19 cellular contexts compared by ENCODE assay signal in genomic region chr11:67431346-67432249, GRCh38. TPM values are rescaled to one million over a fixed set of nuclear protein-coding genes. Genes with fewer than 3 reads are reported as not detected.
DNase-seq lines count a peak whose midpoint lies in the region; ATAC-seq and TF ChIP-seq lines count a peak whose summit lies in the region.
"Had no signal": no experiment of that assay in that cellular context is flagged by ENCODE, and none has a peak within 500 bp of the region (broad histone marks: within the 10 kb centered on the region; RNA-seq: fewer than 3 reads in every experiment).

No MANE protein-coding gene starts in this region.

- peaks cover 72% of the 10 kb centered on the region for H3K4me1 Mint-ChIP-seq in stimulated activated naive CD8-positive, alpha-beta T cell treated with anti-CD3 and anti-CD28 coated beads, Interleukin-15, Interleukin-2, amounts not matched to agents 100 ng/mL and 50 ng/mL, for 24 hours (ENCODE audit: low read depth)
- H3K4me1 Mint-ChIP-seq in activated CD4-positive, alpha-beta memory T cell treated with anti-CD3 and anti-CD28 coated beads, Interleukin-2, amount 10 ng/mL, durations not matched to agents 7 days and 5 days, result peaks cover 74% of the 10 kb centered on the region
- H3K4me1 Mint-ChIP-seq in endothelial cell (ENCODE audit: unreplicated experiment) (peaks cover 5% of the 10 kb centered on the region), type B pancreatic cell (ENCODE audit: unreplicated experiment) (peaks cover 8% of the 10 kb centered on the region)

- POLR2A ChIA-PET in activated CD4-positive, alpha-beta memory T cell treated with anti-CD3 and anti-CD28 coated beads, Interleukin-2, amount 10 ng/mL, durations not matched to agents 7 days and 5 days (lab: Charles Lee), result interaction anchor here (0.7 to 15.2 kb wide), 12 partner anchors 8 to 79 kb away, joined by 3 to 361 read pairs (median 4); partner anchors contain the start of genes PPP1CA, RAD9A and TBC1D10C

- H3K27me3 Mint-ChIP-seq in stimulated activated naive CD8-positive, alpha-beta T cell treated with anti-CD3 and anti-CD28 coated beads, Interleukin-15, Interleukin-2, amounts not matched to agents 100 ng/mL and 50 ng/mL, for 24 hours, result no peaks in the 10 kb centered on the region
- no peaks in the 10 kb centered on the region for H3K27me3 Mint-ChIP-seq in activated CD4-positive, alpha-beta memory T cell treated with anti-CD3 and anti-CD28 coated beads, Interleukin-2, amount 10 ng/mL, durations not matched to agents 7 days and 5 days
- H3K27me3 Mint-ChIP-seq in endothelial cell (ENCODE audit: unreplicated experiment), result peaks cover 13% of the 10 kb centered on the region
- H3K27me3 Mint-ChIP-seq in type B pancreatic cell, result no peaks in the 10 kb centered on the region

- H3K9me3 Mint-ChIP-seq in stimulated activated naive CD8-positive, alpha-beta T cell treated with anti-CD3 and anti-CD28 coated beads, Interleukin-15, Interleukin-2, amounts not matched to agents 100 ng/mL and 50 ng/mL, for 24 hours, result no peaks in the 10 kb centered on the region
- no peaks in the 10 kb centered on the region for H3K9me3 Mint-ChIP-seq in activated CD4-positive, alpha-beta memory T cell treated with anti-CD3 and anti-CD28 coated beads, Interleukin-2, amount 10 ng/mL, durations not matched to agents 7 days and 5 days
- H3K9me3 Mint-ChIP-seq in endothelial cell (ENCODE audit: unreplicated experiment), result no peaks in the 10 kb centered on the region
- H3K9me3 Mint-ChIP-seq in type B pancreatic cell, result no peaks in the 10 kb centered on the region

- peak overlapping the region; percentile 32 for H3K4me3 Mint-ChIP-seq in stimulated activated naive CD8-positive, alpha-beta T cell treated with anti-CD3 and anti-CD28 coated beads, Interleukin-15, Interleukin-2, amounts not matched to agents 100 ng/mL and 50 ng/mL, for 24 hours
- H3K4me3 Mint-ChIP-seq in activated CD4-positive, alpha-beta memory T cell treated with anti-CD3 and anti-CD28 coated beads, Interleukin-2, amount 10 ng/mL, durations not matched to agents 7 days and 5 days, result no peak overlapping the region
- H3K4me3 Mint-ChIP-seq in endothelial cell (ENCODE audit: unreplicated experiment) (peak overlapping the region; percentile 51), type B pancreatic cell (peak overlapping the region; percentile 45)

- no peak for DNase-seq in stimulated activated naive CD8-positive, alpha-beta T cell treated with anti-CD3 and anti-CD28 coated beads, Interleukin-15, Interleukin-2, amounts not matched to agents 100 U/mL and 50 U/mL, for 24 hours
- DNase-seq in activated CD4-positive, alpha-beta memory T cell treated with anti-CD3 and anti-CD28 coated beads, Interleukin-2, amount 10 ng/mL, durations not matched to agents 7 days and 5 days, result no peak
- DNase-seq in endothelial cell (ENCODE audit: low spot score) (no peak), type B pancreatic cell (ENCODE audit: extremely low spot score, unreplicated experiment) (no peak), cerebellar cortex (ENCODE audit: low spot score) (no peak)
- DNase-seq: activated effector memory CD4-positive, alpha-beta T cell treated with anti-CD3 and anti-CD28 coated beads, Interleukin-2, amount 50 U/mL, for 16 hours; head of caudate nucleus; islet precursor cell; MG63; NCI-H1694 treated with DMSO at 0.1 percent for 48 hours; NCI-H345; T-helper 9 cell; testis had no signal

- CTCF ChIA-PET in activated CD4-positive, alpha-beta memory T cell treated with anti-CD3 and anti-CD28 coated beads, Interleukin-2, amount 10 ng/mL, durations not matched to agents 7 days and 5 days (lab: Charles Lee), result no interaction called here

- peaks cover 26% of the 10 kb centered on the region for H3K36me3 Mint-ChIP-seq in stimulated activated naive CD8-positive, alpha-beta T cell treated with anti-CD3 and anti-CD28 coated beads, Interleukin-15, Interleukin-2, amounts not matched to agents 100 ng/mL and 50 ng/mL, for 24 hours (ENCODE audit: low read depth)
- H3K36me3 Mint-ChIP-seq in activated CD4-positive, alpha-beta memory T cell treated with anti-CD3 and anti-CD28 coated beads, Interleukin-2, amount 10 ng/mL, durations not matched to agents 7 days and 5 days (ENCODE audit: low read depth), result peaks cover 43% of the 10 kb centered on the region
- H3K36me3 Mint-ChIP-seq in endothelial cell (ENCODE audit: low read depth, unreplicated experiment), result peaks cover 12% of the 10 kb centered on the region
- H3K36me3 Mint-ChIP-seq in type B pancreatic cell, result no peaks in the 10 kb centered on the region

- no peak for TF ChIP-seq CTCF in endothelial cell (IDR thresholded peaks at IDR 0.05; ENCODE audit: unreplicated experiment)
- no peak for TF ChIP-seq CTCF in type B pancreatic cell (conservative IDR thresholded peaks at IDR 0.05)

- H3K27ac Mint-ChIP-seq in stimulated activated naive CD8-positive, alpha-beta T cell treated with anti-CD3 and anti-CD28 coated beads, Interleukin-15, Interleukin-2, amounts not matched to agents 100 ng/mL and 50 ng/mL, for 24 hours, result peak overlapping the region; percentile 52
- peak overlapping the region; percentile 38 for H3K27ac Mint-ChIP-seq in activated CD4-positive, alpha-beta memory T cell treated with anti-CD3 and anti-CD28 coated beads, Interleukin-2, amount 10 ng/mL, durations not matched to agents 7 days and 5 days
- H3K27ac Mint-ChIP-seq in endothelial cell (ENCODE audit: unreplicated experiment) (no peak overlapping the region), type B pancreatic cell (peak overlapping the region; percentile 43)

- ATAC-seq in stimulated activated naive CD8-positive, alpha-beta T cell treated with anti-CD3 and anti-CD28 coated beads, Interleukin-15, Interleukin-2, amounts not matched to agents 100 U/mL and 50 U/mL, for 24 hours, result no peak
- ATAC-seq in HG03432 (IDR thresholded peaks at IDR 0.05; ENCODE audit: unreplicated experiment) (no peak), HG03565 (IDR thresholded peaks at IDR 0.05; ENCODE audit: unreplicated experiment) (no peak)
- ATAC-seq: HCT116, Right ventricle myocardium inferior had no signal

RNA-seq across cellular contexts. Expression of gene RPS6KB2, which starts 3.3 kb away (rescaled TPM):
- 10 to 100 TPM; 56.9 to 57.1 TPM for total RNA-seq in activated CD4-positive, alpha-beta memory T cell treated with anti-CD3 and anti-CD28 coated beads, Interleukin-2, amount 10 ng/mL, durations not matched to agents 7 days and 5 days
- total RNA-seq in endothelial cell (ENCODE audit: unreplicated experiment), result 44.2 TPM
- 55.5 and 57.0 TPM in 2 replicates for total RNA-seq in type B pancreatic cell (ENCODE audit: low replicate concordance)

RNA-seq across cellular contexts. Expression of gene PTPRCAP, which starts 5.9 kb away (rescaled TPM):
- 100 to 1,000 TPM; 398 to 401 TPM for total RNA-seq in activated CD4-positive, alpha-beta memory T cell treated with anti-CD3 and anti-CD28 coated beads, Interleukin-2, amount 10 ng/mL, durations not matched to agents 7 days and 5 days
- total RNA-seq in endothelial cell (ENCODE audit: unreplicated experiment) (12.9 TPM), type B pancreatic cell (ENCODE audit: low replicate concordance) (1.1 and 2.0 TPM in 2 replicates)

RNA-seq across cellular contexts. Expression of gene CORO1B, which starts 11.7 kb away (rescaled TPM):
- total RNA-seq in activated CD4-positive, alpha-beta memory T cell treated with anti-CD3 and anti-CD28 coated beads, Interleukin-2, amount 10 ng/mL, durations not matched to agents 7 days and 5 days, result 100 to 1,000 TPM; 192 to 196 TPM
- total RNA-seq in endothelial cell (ENCODE audit: unreplicated experiment), result 252 TPM
- 77.4 and 90.2 TPM in 2 replicates for total RNA-seq in type B pancreatic cell (ENCODE audit: low replicate concordance)

RNA-seq across cellular contexts. Expression of gene CARNS1, which starts 16.1 kb away (rescaled TPM):
- total RNA-seq in activated CD4-positive, alpha-beta memory T cell treated with anti-CD3 and anti-CD28 coated beads, Interleukin-2, amount 10 ng/mL, durations not matched to agents 7 days and 5 days, result 1 to 10 TPM in 1 of 2 experiments, under 1 TPM in 1; 0.76 to 1.1 TPM
- total RNA-seq in endothelial cell (ENCODE audit: unreplicated experiment) (not detected), type B pancreatic cell (ENCODE audit: low replicate concordance) (0.31 and 1.5 TPM in 2 replicates)

RNA-seq across cellular contexts. Expression of gene GPR152, which starts 20.9 kb away (rescaled TPM):
- not detected for total RNA-seq in activated CD4-positive, alpha-beta memory T cell treated with anti-CD3 and anti-CD28 coated beads, Interleukin-2, amount 10 ng/mL, durations not matched to agents 7 days and 5 days
- not detected for total RNA-seq in endothelial cell (ENCODE audit: unreplicated experiment)
- not detected in 2 replicates for total RNA-seq in type B pancreatic cell (ENCODE audit: low replicate concordance)
- total RNA-seq: right atrium auricular region, Right ventricle myocardium inferior, testis had no signal

Comparison
In these comparisons a context has a peak if more than half of its experiments do, and no peak if none do; other contexts are left out.
1. RNA of gene PTPRCAP, which starts 5.9 kb away (total RNA-seq): 398 to 401 TPM in activated CD4-positive, alpha-beta memory T cell treated with anti-CD3 and anti-CD28 coated beads, Interleukin-2, amount 10 ng/mL, durations not matched to agents 7 days and 5 days; 12.9 TPM in endothelial cell (single experiment) and 1.1 to 2.0 TPM in type B pancreatic cell; every median in the first group is over 10 times any median in the second.